In the genomic region with DNA sequence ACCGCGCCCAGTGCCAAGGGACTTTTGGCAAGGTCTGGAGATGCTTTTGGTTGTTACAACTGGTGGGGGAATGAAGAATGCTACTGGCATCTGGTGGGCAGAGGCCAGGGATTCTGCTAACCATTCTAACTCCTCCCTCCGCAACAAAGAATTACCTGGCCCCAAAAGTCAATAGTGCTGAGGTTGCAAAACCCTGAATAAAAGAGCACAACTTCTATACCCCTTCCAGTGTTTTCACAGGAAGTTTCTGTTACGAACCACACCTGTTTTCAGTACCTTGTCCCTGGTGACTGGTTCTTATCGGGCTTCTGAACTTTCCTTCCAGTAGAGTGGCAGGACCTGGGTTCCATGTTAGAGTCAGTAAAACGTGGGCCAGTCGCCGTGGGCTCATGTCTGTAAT, we compare ENCODE assay signal across 33 cellular contexts.
"Had no signal": no experiment of that assay in that cellular context is flagged by ENCODE, and none has a peak within 500 bp of the region (broad histone marks: within the 10 kb centered on the region; RNA-seq: fewer than 3 reads in every experiment).

No MANE protein-coding gene starts in this region.

- H3K4me1 Mint-ChIP-seq: activated CD8-positive, alpha-beta memory T cell treated with anti-CD3 and anti-CD28 coated beads, Interleukin-2, amount 10 ng/mL, durations not matched to agents 7 days and 5 days; activated naive CD4-positive, alpha-beta T cell treated with anti-CD3 and anti-CD28 coated beads, Interleukin-2, amount 50 U/mL, for 24 hours; activated naive CD8-positive, alpha-beta T cell treated with anti-CD3 and anti-CD28 coated beads for 36 hours; activated naive CD8-positive, alpha-beta T cell treated with anti-CD3 and anti-CD28 coated beads, Interleukin-2, amount 50 U/mL, for 24 hours; endodermal cell had no signal

- H3K36me3 ChIP-seq: adrenal gland, breast epithelium, cardiac muscle cell, colonic mucosa had no signal

- H3K27me3 ChIP-seq: adrenal gland, breast epithelium, cardiac muscle cell, colonic mucosa had no signal

- ATAC-seq: activated CD8-positive, alpha-beta memory T cell treated with anti-CD3 and anti-CD28 coated beads, Interleukin-2, amount 10 ng/mL, durations not matched to agents 7 days and 5 days; activated CD8-positive, alpha-beta T cell treated with anti-CD3 and anti-CD28 coated beads, Interleukin-2, amount 10 ng/mL, durations not matched to agents 7 days and 5 days; activated naive CD8-positive, alpha-beta T cell treated with anti-CD3 and anti-CD28 coated beads, Interleukin-2, amount 50 U/mL, for 24 hours; esophagus mucosa had no signal

- H3K4me1 ChIP-seq: adrenal gland, colonic mucosa had no signal

- H3K9me3 ChIP-seq: adrenal gland had no signal

- H3K27ac ChIP-seq: adrenal gland, breast epithelium, cardiac muscle cell, colonic mucosa had no signal

- H3K27ac Mint-ChIP-seq: activated CD4-positive, alpha-beta memory T cell treated with anti-CD3 and anti-CD28 coated beads for 36 hours; activated CD8-positive, alpha-beta memory T cell treated with anti-CD3 and anti-CD28 coated beads, Interleukin-2, amount 10 ng/mL, durations not matched to agents 7 days and 5 days; activated CD8-positive, alpha-beta T cell treated with anti-CD3 and anti-CD28 coated beads, Interleukin-2, amount 10 ng/mL, durations not matched to agents 7 days and 5 days; activated naive CD4-positive, alpha-beta T cell treated with anti-CD3 and anti-CD28 coated beads for 36 hours; activated naive CD4-positive, alpha-beta T cell treated with anti-CD3 and anti-CD28 coated beads, Interleukin-2, amount 50 U/mL, for 24 hours; activated naive CD8-positive, alpha-beta T cell treated with anti-CD3 and anti-CD28 coated beads for 36 hours; activated naive CD8-positive, alpha-beta T cell treated with anti-CD3 and anti-CD28 coated beads, Interleukin-2, amount 50 U/mL, for 24 hours; activated T-helper 1 cell treated with anti-CD3 and anti-CD28 coated beads, Interleukin-12 subunit alpha, Interleukin-12 subunit beta, Interleukin-2, Interleukin-4 antibody, amounts not matched to agents 30 ng/mL and 10 ng/mL and 1 ng/mL, durations not matched to agents 14 hours and 24 hours and 36 hours; activated T-helper 2 cell treated with anti-CD3 and anti-CD28 coated beads, Interferon-gamma antibody, Interleukin-2, Interleukin-4, amounts not matched to agents 10 μg/mL and 5 μg/mL and 100 μg/mL, durations not matched to agents 14 hours and 24 hours and 36 hours; brain; endodermal cell had no signal

- DNase-seq: activated CD4-positive, alpha-beta memory T cell treated with anti-CD3 and anti-CD28 coated beads for 36 hours; activated CD4-positive, alpha-beta T cell treated with anti-CD3 and anti-CD28 coated beads for 1 hour; activated CD4-positive, alpha-beta T cell treated with anti-CD3 and anti-CD28 coated beads for 48 hours; activated CD4-positive, alpha-beta T cell treated with anti-CD3 and anti-CD28 coated beads, Interleukin-2, amount 50 U/mL, for 1 hour; activated CD4-positive, CD25-positive, alpha-beta regulatory T cell; activated CD8-positive, alpha-beta memory T cell treated with anti-CD3 and anti-CD28 coated beads, Interleukin-2, amount 10 ng/mL, durations not matched to agents 7 days and 5 days; activated CD8-positive, alpha-beta memory T cell treated with anti-CD3 and anti-CD28 coated beads, Interleukin-2, amount 50 U/mL, for 4 hours; activated CD8-positive, alpha-beta T cell treated with anti-CD3 and anti-CD28 coated beads, Interleukin-2, amount 10 ng/mL, durations not matched to agents 7 days and 5 days; activated effector memory CD4-positive, alpha-beta T cell treated with anti-CD3 and anti-CD28 coated beads, Interleukin-2, amount 50 U/mL, for 16 hours; activated naive CD4-positive, alpha-beta T cell treated with anti-CD3 and anti-CD28 coated beads for 36 hours; activated naive CD8-positive, alpha-beta T cell treated with anti-CD3 and anti-CD28 coated beads for 36 hours; activated naive CD8-positive, alpha-beta T cell treated with anti-CD3 and anti-CD28 coated beads, Interleukin-2, amount 50 U/mL, for 24 hours; activated T-cell treated with anti-CD3 and anti-CD28 coated beads, Interleukin-2, amount 50 U/mL, for 1 hour; activated T-cell treated with anti-CD3 and anti-CD28 coated beads, Interleukin-2, amount 50 U/mL, for 48 hours; adrenal gland; amygdala; aorta; central memory CD4-positive, alpha-beta T cell; cerebellar nuclear complex; colonic mucosa; effector memory CD4-positive, alpha-beta T cell; endodermal cell; foreskin fibroblast; head of caudate nucleus; T-helper 2 cell had no signal

- FAIRE-seq: frontal cortex had no signal

- H3K4me3 ChIP-seq: adrenal gland, breast epithelium, cardiac muscle cell, colonic mucosa had no signal

- H3K27me3 Mint-ChIP-seq: activated CD4-positive, alpha-beta memory T cell treated with anti-CD3 and anti-CD28 coated beads for 36 hours; activated CD8-positive, alpha-beta memory T cell treated with anti-CD3 and anti-CD28 coated beads, Interleukin-2, amount 10 ng/mL, durations not matched to agents 7 days and 5 days; activated naive CD4-positive, alpha-beta T cell treated with anti-CD3 and anti-CD28 coated beads, Interleukin-2, amount 50 U/mL, for 24 hours; activated naive CD8-positive, alpha-beta T cell treated with anti-CD3 and anti-CD28 coated beads for 36 hours; activated naive CD8-positive, alpha-beta T cell treated with anti-CD3 and anti-CD28 coated beads, Interleukin-2, amount 50 U/mL, for 24 hours; brain had no signal

- H3K4me3 Mint-ChIP-seq: activated CD4-positive, alpha-beta memory T cell treated with anti-CD3 and anti-CD28 coated beads for 36 hours; activated CD8-positive, alpha-beta memory T cell treated with anti-CD3 and anti-CD28 coated beads, Interleukin-2, amount 10 ng/mL, durations not matched to agents 7 days and 5 days; activated CD8-positive, alpha-beta T cell treated with anti-CD3 and anti-CD28 coated beads, Interleukin-2, amount 10 ng/mL, durations not matched to agents 7 days and 5 days; activated naive CD4-positive, alpha-beta T cell treated with anti-CD3 and anti-CD28 coated beads for 36 hours; activated naive CD4-positive, alpha-beta T cell treated with anti-CD3 and anti-CD28 coated beads, Interleukin-2, amount 50 U/mL, for 24 hours; activated naive CD8-positive, alpha-beta T cell treated with anti-CD3 and anti-CD28 coated beads for 36 hours; activated naive CD8-positive, alpha-beta T cell treated with anti-CD3 and anti-CD28 coated beads, Interleukin-2, amount 50 U/mL, for 24 hours; activated T-helper 1 cell treated with anti-CD3 and anti-CD28 coated beads, Interleukin-12 subunit alpha, Interleukin-12 subunit beta, Interleukin-2, Interleukin-4 antibody, amounts not matched to agents 30 ng/mL and 10 ng/mL and 1 ng/mL, durations not matched to agents 14 hours and 24 hours and 36 hours; brain; endodermal cell had no signal
